14 cellular contexts compared by ENCODE assay signal in the genomic region with DNA sequence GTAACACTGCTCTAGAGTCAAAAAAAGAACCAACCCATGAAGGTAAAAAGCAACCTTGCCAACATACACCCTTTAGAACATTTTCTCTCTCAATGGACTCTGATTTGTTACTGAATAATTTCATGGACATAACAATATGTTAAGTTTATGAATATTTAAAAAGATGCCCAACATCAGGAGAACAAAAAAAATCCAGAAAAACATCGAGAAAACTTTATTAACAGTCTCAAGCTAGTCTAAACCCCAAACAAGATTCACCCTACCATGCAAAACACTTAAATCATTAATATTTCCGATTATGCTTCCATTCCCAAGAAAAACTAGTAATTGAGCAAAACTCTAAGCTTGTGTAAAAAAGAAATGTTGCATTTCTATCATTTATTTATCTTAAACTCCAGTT.
"Had no signal": no experiment of that assay in that cellular context is flagged by ENCODE, and none has a peak within 500 bp of the region (broad histone marks: within the 10 kb centered on the region; RNA-seq: fewer than 3 reads in every experiment).

No MANE protein-coding gene starts in this region.

- H3K27ac ChIP-seq: colonic mucosa, esophagus muscularis mucosa, hepatocyte, right lobe of liver, testis had no signal

- H3K4me1 ChIP-seq: colonic mucosa, right lobe of liver, testis had no signal

- H2AFZ ChIP-seq: hepatocyte had no signal

- H3K27me3 ChIP-seq: colonic mucosa, esophagus muscularis mucosa, hepatocyte, right lobe of liver, testis had no signal

- H3K9me3 ChIP-seq: colonic mucosa, esophagus muscularis mucosa, mucosa of descending colon, right lobe of liver, testis had no signal

- ATAC-seq: activated CD4-positive, CD25-positive, alpha-beta regulatory T cell treated with anti-CD3 and anti-CD28 coated beads, Interleukin-2, amount 50 U/mL, for 24 hours; mucosa of descending colon; right lobe of liver; stimulated activated naive CD8-positive, alpha-beta T cell treated with anti-CD3 and anti-CD28 coated beads, Interleukin-15, amount 100 ng/mL, for 72 hours had no signal

- H3K36me3 ChIP-seq: colonic mucosa, esophagus muscularis mucosa, right lobe of liver had no signal

- DNase-seq: activated naive CD4-positive, alpha-beta T cell treated with anti-CD3 and anti-CD28 coated beads for 36 hours; activated T-cell treated with anti-CD3 and anti-CD28 coated beads for 4 hours; colonic mucosa; islet precursor cell; mammary epithelial cell; mucosa of descending colon; right lobe of liver; stimulated activated naive CD8-positive, alpha-beta T cell treated with anti-CD3 and anti-CD28 coated beads, Interleukin-15, amount 100 ng/mL, for 72 hours; testis had no signal

- H3K4me3 Mint-ChIP-seq: activated naive CD4-positive, alpha-beta T cell treated with anti-CD3 and anti-CD28 coated beads for 36 hours; stimulated activated naive CD8-positive, alpha-beta T cell treated with anti-CD3 and anti-CD28 coated beads, Interleukin-15, amount 100 ng/mL, for 72 hours had no signal

- H3K27ac Mint-ChIP-seq: activated naive CD4-positive, alpha-beta T cell treated with anti-CD3 and anti-CD28 coated beads for 36 hours; activated T-helper 2 cell treated with anti-CD3 and anti-CD28 coated beads, Interferon-gamma antibody, Interleukin-2, Interleukin-4, amounts not matched to agents 10 μg/mL and 5 μg/mL and 100 μg/mL, durations not matched to agents 14 hours and 24 hours and 36 hours had no signal

- H3K4me2 ChIP-seq: hepatocyte, smooth muscle cell had no signal

- H3K4me3 ChIP-seq: colonic mucosa, esophagus muscularis mucosa, hepatocyte, mucosa of descending colon, right lobe of liver, smooth muscle cell, testis had no signal

- H3K27me3 Mint-ChIP-seq: stimulated activated naive CD8-positive, alpha-beta T cell treated with anti-CD3 and anti-CD28 coated beads, Interleukin-15, amount 100 ng/mL, for 72 hours had no signal
